1 cellular context compared by ENCODE assay signal in the genomic region with DNA sequence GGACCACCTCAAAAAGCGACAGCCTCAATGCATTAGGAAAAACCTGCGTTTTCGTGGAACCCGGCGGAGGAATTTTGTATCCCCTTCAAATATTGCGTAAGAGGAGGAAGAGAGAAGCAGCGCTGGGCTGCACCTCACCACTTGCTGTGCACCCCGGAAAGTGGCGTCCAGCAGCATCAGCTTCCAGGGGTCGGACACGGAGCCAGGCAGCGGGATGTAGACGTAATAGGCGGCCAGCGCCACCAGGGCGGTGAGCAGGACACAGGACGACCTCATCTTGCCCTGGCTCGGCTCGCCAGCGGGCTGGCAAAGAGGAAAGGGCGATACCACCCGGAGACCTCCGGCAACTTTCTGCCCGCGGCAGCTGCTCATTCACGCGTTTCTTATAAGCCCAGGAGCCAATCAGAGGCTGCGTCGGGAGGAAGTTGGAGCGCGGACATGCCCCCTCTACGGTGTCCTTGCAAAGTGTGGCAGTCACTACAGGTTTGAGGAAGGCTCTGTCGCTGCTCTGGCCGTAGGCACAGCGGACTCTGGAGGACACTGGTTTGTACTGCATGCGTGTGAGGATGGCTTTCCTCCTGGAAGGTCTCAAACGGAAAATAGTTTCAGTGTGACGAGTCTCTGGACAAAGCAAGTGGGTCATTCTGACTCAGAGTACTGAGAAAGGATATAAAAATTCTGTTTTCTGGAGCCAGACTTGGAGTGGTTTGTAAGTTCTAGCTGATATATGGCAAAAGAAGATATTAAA.
TF ChIP-seq lines count a peak whose summit lies in the region.

A gene with protein sequence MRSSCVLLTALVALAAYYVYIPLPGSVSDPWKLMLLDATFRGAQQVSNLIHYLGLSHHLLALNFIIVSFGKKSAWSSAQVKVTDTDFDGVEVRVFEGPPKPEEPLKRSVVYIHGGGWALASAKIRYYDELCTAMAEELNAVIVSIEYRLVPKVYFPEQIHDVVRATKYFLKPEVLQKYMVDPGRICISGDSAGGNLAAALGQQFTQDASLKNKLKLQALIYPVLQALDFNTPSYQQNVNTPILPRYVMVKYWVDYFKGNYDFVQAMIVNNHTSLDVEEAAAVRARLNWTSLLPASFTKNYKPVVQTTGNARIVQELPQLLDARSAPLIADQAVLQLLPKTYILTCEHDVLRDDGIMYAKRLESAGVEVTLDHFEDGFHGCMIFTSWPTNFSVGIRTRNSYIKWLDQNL (minus strand): TSS at position 359 of the 748 bp plus-strand sequence. CDS start 83 bp downstream, at position 276.

TF ChIP-seq in HepG2, 621 proteins besides CTCF, POLR2A, EP300 and RAD21 (continued from another document and continues in another):
- TF ChIP-seq, protein P1, sequence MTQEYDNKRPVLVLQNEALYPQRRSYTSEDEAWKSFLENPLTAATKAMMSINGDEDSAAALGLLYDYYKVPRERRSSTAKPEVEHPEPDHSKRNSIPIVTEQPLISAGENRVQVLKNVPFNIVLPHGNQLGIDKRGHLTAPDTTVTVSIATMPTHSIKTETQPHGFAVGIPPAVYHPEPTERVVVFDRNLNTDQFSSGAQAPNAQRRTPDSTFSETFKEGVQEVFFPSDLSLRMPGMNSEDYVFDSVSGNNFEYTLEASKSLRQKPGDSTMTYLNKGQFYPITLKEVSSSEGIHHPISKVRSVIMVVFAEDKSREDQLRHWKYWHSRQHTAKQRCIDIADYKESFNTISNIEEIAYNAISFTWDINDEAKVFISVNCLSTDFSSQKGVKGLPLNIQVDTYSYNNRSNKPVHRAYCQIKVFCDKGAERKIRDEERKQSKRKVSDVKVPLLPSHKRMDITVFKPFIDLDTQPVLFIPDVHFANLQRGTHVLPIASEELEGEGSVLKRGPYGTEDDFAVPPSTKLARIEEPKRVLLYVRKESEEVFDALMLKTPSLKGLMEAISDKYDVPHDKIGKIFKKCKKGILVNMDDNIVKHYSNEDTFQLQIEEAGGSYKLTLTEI (CRISPR knock-in tag; conservative IDR thresholded peaks at IDR 0.05) = no peak
- TF ChIP-seq, protein P2, sequence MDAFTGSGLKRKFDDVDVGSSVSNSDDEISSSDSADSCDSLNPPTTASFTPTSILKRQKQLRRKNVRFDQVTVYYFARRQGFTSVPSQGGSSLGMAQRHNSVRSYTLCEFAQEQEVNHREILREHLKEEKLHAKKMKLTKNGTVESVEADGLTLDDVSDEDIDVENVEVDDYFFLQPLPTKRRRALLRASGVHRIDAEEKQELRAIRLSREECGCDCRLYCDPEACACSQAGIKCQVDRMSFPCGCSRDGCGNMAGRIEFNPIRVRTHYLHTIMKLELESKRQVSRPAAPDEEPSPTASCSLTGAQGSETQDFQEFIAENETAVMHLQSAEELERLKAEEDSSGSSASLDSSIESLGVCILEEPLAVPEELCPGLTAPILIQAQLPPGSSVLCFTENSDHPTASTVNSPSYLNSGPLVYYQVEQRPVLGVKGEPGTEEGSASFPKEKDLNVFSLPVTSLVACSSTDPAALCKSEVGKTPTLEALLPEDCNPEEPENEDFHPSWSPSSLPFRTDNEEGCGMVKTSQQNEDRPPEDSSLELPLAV (CRISPR knock-in tag; conservative IDR thresholded peaks at IDR 0.05; ENCODE audit: low read depth) = no peak
- TF ChIP-seq, protein P3, sequence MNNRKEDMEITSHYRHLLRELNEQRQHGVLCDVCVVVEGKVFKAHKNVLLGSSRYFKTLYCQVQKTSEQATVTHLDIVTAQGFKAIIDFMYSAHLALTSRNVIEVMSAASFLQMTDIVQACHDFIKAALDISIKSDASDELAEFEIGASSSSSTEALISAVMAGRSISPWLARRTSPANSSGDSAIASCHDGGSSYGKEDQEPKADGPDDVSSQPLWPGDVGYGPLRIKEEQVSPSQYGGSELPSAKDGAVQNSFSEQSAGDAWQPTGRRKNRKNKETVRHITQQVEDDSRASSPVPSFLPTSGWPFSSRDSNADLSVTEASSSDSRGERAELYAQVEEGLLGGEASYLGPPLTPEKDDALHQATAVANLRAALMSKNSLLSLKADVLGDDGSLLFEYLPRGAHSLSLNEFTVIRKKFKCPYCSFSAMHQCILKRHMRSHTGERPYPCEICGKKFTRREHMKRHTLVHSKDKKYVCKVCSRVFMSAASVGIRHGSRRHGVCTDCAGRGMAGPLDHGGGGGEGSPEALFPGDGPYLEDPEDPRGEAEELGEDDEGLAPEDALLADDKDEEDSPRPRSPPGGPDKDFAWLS (CRISPR knock-in tag; IDR thresholded peaks at IDR 0.05; ENCODE audit: borderline replicate concordance) = no peak
- TF ChIP-seq LCORL (IDR thresholded peaks at IDR 0.05) (no peak), LCORL (CRISPR knock-in tag; IDR thresholded peaks at IDR 0.05) (no peak), SOX6 (IDR thresholded peaks at IDR 0.05) (no peak), SOX6 (CRISPR knock-in tag; IDR thresholded peaks at IDR 0.05) (peak; percentile 84), TBX2 (CRISPR knock-in tag; IDR thresholded peaks at IDR 0.05; ENCODE audit: borderline replicate concordance) (peak; percentile 83), SCMH1 (CRISPR knock-in tag; IDR thresholded peaks at IDR 0.05; ENCODE audit: borderline replicate concordance) (no peak), HMG20A (CRISPR knock-in tag; IDR thresholded peaks at IDR 0.05; ENCODE audit: borderline replicate concordance) (peak; percentile 55; the same call in 1 of the 2 replicates), MED13 (CRISPR knock-in tag; IDR thresholded peaks at IDR 0.05) (no peak), SETDB1 (CRISPR knock-in tag; IDR thresholded peaks at IDR 0.05; ENCODE audit: borderline replicate concordance) (no peak), ZNF354B (CRISPR knock-in tag; IDR thresholded peaks at IDR 0.05) (no peak), ZNF382 (CRISPR knock-in tag; IDR thresholded peaks at IDR 0.05; ENCODE audit: borderline replicate concordance) (no peak), ZNF331 (CRISPR knock-in tag; IDR thresholded peaks at IDR 0.05) (peak; percentile 72; the same call in 1 of the 2 replicates), ZNF432 (CRISPR knock-in tag; IDR thresholded peaks at IDR 0.05; ENCODE audit: borderline replicate concordance) (no peak), ZNF782 (CRISPR knock-in tag; IDR thresholded peaks at IDR 0.05; ENCODE audit: borderline replicate concordance) (peak; percentile 17; the same call in 1 of the 2 replicates), GABPA (IDR thresholded peaks at IDR 0.05; ENCODE audit: low read depth, low read length) (peak; percentile 34; the same call in 1 of the 2 replicates), GABPA (CRISPR knock-in tag; IDR thresholded peaks at IDR 0.05; ENCODE audit: low read depth) (peak; percentile 83), RARA (CRISPR knock-in tag; IDR thresholded peaks at IDR 0.05) (0 out of 2 replicates have a peak, but pooled peaks have one; percentile 11), FOXK2 (IDR thresholded peaks at IDR 0.05) (no peak), ZNF878 (CRISPR knock-in tag; IDR thresholded peaks at IDR 0.05) (no peak; the same call in 1 of the 2 replicates), ZNF816 (CRISPR knock-in tag; IDR thresholded peaks at IDR 0.05; ENCODE audit: borderline replicate concordance) (no peak; the same call in 1 of the 2 replicates), ZNF737 (CRISPR knock-in tag; IDR thresholded peaks at IDR 0.05; ENCODE audit: borderline replicate concordance) (no peak), ZNF780A (CRISPR knock-in tag; IDR thresholded peaks at IDR 0.05) (no peak), ZSCAN30 (CRISPR knock-in tag; IDR thresholded peaks at IDR 0.05) (no peak), ZFAT (CRISPR knock-in tag; conservative IDR thresholded peaks at IDR 0.05) (no peak), MATR3 (CRISPR knock-in tag; IDR thresholded peaks at IDR 0.05) (no peak), IKZF4 (CRISPR knock-in tag; IDR thresholded peaks at IDR 0.05; ENCODE audit: borderline replicate concordance, low read depth, not compliant biosample characterization) (no peak), U2AF2 (IDR thresholded peaks at IDR 0.05; ENCODE audit: low read depth, low read length) (no peak), NFKB2 (CRISPR knock-in tag; IDR thresholded peaks at IDR 0.05; ENCODE audit: borderline replicate concordance) (peak; percentile 53; the same call in 1 of the 2 replicates)
- TF ChIP-seq, protein P4, sequence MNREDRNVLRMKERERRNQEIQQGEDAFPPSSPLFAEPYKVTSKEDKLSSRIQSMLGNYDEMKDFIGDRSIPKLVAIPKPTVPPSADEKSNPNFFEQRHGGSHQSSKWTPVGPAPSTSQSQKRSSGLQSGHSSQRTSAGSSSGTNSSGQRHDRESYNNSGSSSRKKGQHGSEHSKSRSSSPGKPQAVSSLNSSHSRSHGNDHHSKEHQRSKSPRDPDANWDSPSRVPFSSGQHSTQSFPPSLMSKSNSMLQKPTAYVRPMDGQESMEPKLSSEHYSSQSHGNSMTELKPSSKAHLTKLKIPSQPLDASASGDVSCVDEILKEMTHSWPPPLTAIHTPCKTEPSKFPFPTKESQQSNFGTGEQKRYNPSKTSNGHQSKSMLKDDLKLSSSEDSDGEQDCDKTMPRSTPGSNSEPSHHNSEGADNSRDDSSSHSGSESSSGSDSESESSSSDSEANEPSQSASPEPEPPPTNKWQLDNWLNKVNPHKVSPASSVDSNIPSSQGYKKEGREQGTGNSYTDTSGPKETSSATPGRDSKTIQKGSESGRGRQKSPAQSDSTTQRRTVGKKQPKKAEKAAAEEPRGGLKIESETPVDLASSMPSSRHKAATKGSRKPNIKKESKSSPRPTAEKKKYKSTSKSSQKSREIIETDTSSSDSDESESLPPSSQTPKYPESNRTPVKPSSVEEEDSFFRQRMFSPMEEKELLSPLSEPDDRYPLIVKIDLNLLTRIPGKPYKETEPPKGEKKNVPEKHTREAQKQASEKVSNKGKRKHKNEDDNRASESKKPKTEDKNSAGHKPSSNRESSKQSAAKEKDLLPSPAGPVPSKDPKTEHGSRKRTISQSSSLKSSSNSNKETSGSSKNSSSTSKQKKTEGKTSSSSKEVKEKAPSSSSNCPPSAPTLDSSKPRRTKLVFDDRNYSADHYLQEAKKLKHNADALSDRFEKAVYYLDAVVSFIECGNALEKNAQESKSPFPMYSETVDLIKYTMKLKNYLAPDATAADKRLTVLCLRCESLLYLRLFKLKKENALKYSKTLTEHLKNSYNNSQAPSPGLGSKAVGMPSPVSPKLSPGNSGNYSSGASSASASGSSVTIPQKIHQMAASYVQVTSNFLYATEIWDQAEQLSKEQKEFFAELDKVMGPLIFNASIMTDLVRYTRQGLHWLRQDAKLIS (CRISPR knock-in tag; IDR thresholded peaks at IDR 0.05) = no peak
- TF ChIP-seq, protein P5, sequence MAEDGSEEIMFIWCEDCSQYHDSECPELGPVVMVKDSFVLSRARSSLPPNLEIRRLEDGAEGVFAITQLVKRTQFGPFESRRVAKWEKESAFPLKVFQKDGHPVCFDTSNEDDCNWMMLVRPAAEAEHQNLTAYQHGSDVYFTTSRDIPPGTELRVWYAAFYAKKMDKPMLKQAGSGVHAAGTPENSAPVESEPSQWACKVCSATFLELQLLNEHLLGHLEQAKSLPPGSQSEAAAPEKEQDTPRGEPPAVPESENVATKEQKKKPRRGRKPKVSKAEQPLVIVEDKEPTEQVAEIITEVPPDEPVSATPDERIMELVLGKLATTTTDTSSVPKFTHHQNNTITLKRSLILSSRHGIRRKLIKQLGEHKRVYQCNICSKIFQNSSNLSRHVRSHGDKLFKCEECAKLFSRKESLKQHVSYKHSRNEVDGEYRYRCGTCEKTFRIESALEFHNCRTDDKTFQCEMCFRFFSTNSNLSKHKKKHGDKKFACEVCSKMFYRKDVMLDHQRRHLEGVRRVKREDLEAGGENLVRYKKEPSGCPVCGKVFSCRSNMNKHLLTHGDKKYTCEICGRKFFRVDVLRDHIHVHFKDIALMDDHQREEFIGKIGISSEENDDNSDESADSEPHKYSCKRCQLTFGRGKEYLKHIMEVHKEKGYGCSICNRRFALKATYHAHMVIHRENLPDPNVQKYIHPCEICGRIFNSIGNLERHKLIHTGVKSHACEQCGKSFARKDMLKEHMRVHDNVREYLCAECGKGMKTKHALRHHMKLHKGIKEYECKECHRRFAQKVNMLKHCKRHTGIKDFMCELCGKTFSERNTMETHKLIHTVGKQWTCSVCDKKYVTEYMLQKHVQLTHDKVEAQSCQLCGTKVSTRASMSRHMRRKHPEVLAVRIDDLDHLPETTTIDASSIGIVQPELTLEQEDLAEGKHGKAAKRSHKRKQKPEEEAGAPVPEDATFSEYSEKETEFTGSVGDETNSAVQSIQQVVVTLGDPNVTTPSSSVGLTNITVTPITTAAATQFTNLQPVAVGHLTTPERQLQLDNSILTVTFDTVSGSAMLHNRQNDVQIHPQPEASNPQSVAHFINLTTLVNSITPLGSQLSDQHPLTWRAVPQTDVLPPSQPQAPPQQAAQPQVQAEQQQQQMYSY (CRISPR knock-in tag; IDR thresholded peaks at IDR 0.05) = no peak
- TF ChIP-seq, protein P6, sequence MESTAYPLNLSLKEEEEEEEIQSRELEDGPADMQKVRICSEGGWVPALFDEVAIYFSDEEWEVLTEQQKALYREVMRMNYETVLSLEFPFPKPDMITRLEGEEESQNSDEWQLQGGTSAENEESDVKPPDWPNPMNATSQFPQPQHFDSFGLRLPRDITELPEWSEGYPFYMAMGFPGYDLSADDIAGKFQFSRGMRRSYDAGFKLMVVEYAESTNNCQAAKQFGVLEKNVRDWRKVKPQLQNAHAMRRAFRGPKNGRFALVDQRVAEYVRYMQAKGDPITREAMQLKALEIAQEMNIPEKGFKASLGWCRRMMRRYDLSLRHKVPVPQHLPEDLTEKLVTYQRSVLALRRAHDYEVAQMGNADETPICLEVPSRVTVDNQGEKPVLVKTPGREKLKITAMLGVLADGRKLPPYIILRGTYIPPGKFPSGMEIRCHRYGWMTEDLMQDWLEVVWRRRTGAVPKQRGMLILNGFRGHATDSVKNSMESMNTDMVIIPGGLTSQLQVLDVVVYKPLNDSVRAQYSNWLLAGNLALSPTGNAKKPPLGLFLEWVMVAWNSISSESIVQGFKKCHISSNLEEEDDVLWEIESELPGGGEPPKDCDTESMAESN (CRISPR knock-in tag; conservative IDR thresholded peaks at IDR 0.05) = no peak
- TF ChIP-seq, protein P7, sequence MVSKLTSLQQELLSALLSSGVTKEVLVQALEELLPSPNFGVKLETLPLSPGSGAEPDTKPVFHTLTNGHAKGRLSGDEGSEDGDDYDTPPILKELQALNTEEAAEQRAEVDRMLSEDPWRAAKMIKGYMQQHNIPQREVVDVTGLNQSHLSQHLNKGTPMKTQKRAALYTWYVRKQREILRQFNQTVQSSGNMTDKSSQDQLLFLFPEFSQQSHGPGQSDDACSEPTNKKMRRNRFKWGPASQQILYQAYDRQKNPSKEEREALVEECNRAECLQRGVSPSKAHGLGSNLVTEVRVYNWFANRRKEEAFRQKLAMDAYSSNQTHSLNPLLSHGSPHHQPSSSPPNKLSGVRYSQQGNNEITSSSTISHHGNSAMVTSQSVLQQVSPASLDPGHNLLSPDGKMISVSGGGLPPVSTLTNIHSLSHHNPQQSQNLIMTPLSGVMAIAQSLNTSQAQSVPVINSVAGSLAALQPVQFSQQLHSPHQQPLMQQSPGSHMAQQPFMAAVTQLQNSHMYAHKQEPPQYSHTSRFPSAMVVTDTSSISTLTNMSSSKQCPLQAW (CRISPR knock-in tag; IDR thresholded peaks at IDR 0.05) = peak; percentile 76
- TF ChIP-seq, protein P8, sequence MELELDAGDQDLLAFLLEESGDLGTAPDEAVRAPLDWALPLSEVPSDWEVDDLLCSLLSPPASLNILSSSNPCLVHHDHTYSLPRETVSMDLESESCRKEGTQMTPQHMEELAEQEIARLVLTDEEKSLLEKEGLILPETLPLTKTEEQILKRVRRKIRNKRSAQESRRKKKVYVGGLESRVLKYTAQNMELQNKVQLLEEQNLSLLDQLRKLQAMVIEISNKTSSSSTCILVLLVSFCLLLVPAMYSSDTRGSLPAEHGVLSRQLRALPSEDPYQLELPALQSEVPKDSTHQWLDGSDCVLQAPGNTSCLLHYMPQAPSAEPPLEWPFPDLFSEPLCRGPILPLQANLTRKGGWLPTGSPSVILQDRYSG (CRISPR knock-in tag; IDR thresholded peaks at IDR 0.05) = no peak
- TF ChIP-seq, protein P9, sequence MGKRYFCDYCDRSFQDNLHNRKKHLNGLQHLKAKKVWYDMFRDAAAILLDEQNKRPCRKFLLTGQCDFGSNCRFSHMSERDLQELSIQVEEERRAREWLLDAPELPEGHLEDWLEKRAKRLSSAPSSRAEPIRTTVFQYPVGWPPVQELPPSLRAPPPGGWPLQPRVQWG (CRISPR knock-in tag; IDR thresholded peaks at IDR 0.05; ENCODE audit: borderline replicate concordance, low read depth) = no peak
